ENCODE assay signal across 21 cellular contexts in genomic region chr11:115391598-115391997, GRCh38.
A peak's percentile ranks its signal among the peaks of the same experiment; 100 is the strongest.
DNase-seq lines count a peak whose midpoint lies in the region; ATAC-seq and TF ChIP-seq lines count a peak whose summit lies in the region.
"Had no signal": no experiment of that assay in that cellular context is flagged by ENCODE, and none has a peak within 500 bp of the region (broad histone marks: within the 10 kb centered on the region; RNA-seq: fewer than 3 reads in every experiment).

No MANE protein-coding gene starts in this region.

- no peak for TF ChIP-seq CTCF in MM.1S (IDR thresholded peaks at IDR 0.05; ENCODE audit: low read length)
- no peak for TF ChIP-seq CTCF in nephron progenitor cell (IDR thresholded peaks at IDR 0.05)

- ATAC-seq in stimulated activated effector memory CD8-positive, alpha-beta T cell treated with anti-CD3 and anti-CD28 coated beads, Interleukin-12 subunit alpha, Interleukin-12 subunit beta, amount 100 ng/mL, for 72 hours: no peak
- no peak for ATAC-seq in GM21360 (IDR thresholded peaks at IDR 0.05; ENCODE audit: unreplicated experiment)
- no peak for ATAC-seq in activated CD8-positive, alpha-beta memory T cell treated with anti-CD3 and anti-CD28 coated beads, Interleukin-2, amount 10 ng/mL, durations not matched to agents 7 days and 5 days
- ATAC-seq: activated naive CD8-positive, alpha-beta T cell treated with anti-CD3 and anti-CD28 coated beads, Interleukin-2, amount 50 U/mL, for 24 hours; activated T-helper 17 cell treated with anti-CD3 and anti-CD28 coated beads, Interleukin-2, amount 50 U/mL, for 72 hours; natural killer cell had no signal

- H3F3A ChIP-seq in MM.1S (ENCODE audit: insufficient read depth, low read length): peaks cover 20% of the 10 kb centered on the region

- peak overlapping the region; percentile 31; the same call in 1 of the 2 replicates for H3K27ac ChIP-seq in MM.1S (ENCODE audit: low read length)
- H3K27ac ChIP-seq: esophagus squamous epithelium, thoracic aorta had no signal

- H3K9me3 ChIP-seq in MM.1S (replicated peaks; ENCODE audit: insufficient read depth, low read length): no peaks in the 10 kb centered on the region
- H3K9me3 ChIP-seq: esophagus squamous epithelium, thoracic aorta had no signal

- H3K4me3 Mint-ChIP-seq in nephron progenitor cell: peak overlapping the region; percentile 41
- no peak overlapping the region for H3K4me3 Mint-ChIP-seq in stimulated activated effector memory CD8-positive, alpha-beta T cell treated with anti-CD3 and anti-CD28 coated beads, Interleukin-12 subunit alpha, Interleukin-12 subunit beta, amount 100 ng/mL, for 72 hours
- H3K4me3 Mint-ChIP-seq in activated CD8-positive, alpha-beta memory T cell treated with anti-CD3 and anti-CD28 coated beads, Interleukin-2, amount 10 ng/mL, durations not matched to agents 7 days and 5 days: no peak overlapping the region
- H3K4me3 Mint-ChIP-seq: activated naive CD8-positive, alpha-beta T cell treated with anti-CD3 and anti-CD28 coated beads, Interleukin-2, amount 50 U/mL, for 24 hours; activated T-helper 17 cell treated with anti-CD3 and anti-CD28 coated beads, Interleukin-2, amount 50 U/mL, for 72 hours; natural killer cell; T-helper 2 cell treated with Interferon-gamma antibody and Interleukin-4, amounts not matched to agents 5 μg/mL and 100 μg/mL, for 36 hours had no signal

- peaks cover 29% of the 10 kb centered on the region for H3K36me3 Mint-ChIP-seq in nephron progenitor cell (ENCODE audit: low read depth)
- H3K36me3 Mint-ChIP-seq in stimulated activated effector memory CD8-positive, alpha-beta T cell treated with anti-CD3 and anti-CD28 coated beads, Interleukin-12 subunit alpha, Interleukin-12 subunit beta, amount 100 ng/mL, for 72 hours: no peaks in the 10 kb centered on the region
- no peaks in the 10 kb centered on the region for H3K36me3 Mint-ChIP-seq in activated CD8-positive, alpha-beta memory T cell treated with anti-CD3 and anti-CD28 coated beads, Interleukin-2, amount 10 ng/mL, durations not matched to agents 7 days and 5 days
- H3K36me3 Mint-ChIP-seq: natural killer cell had no signal

- H3K36me3 ChIP-seq in MM.1S (replicated peaks; ENCODE audit: insufficient read depth, low read length): no peaks in the 10 kb centered on the region
- H3K36me3 ChIP-seq: esophagus squamous epithelium, thoracic aorta had no signal

- H3K4me2 ChIP-seq in MM.1S (ENCODE audit: low read depth, low read length): peak overlapping the region; percentile 79; the same call in 1 of the 2 replicates

- H3K79me2 ChIP-seq in MM.1S (ENCODE audit: low read length): peaks cover 86% of the 10 kb centered on the region

- H3K4me1 ChIP-seq in MM.1S (ENCODE audit: low read length): peaks cover 29% of the 10 kb centered on the region
- H3K4me1 ChIP-seq: esophagus squamous epithelium had no signal

- no peak overlapping the region for H2AFZ ChIP-seq in MM.1S (ENCODE audit: low read length)

- H3K4me1 Mint-ChIP-seq in nephron progenitor cell: peaks cover 38% of the 10 kb centered on the region
- no peaks in the 10 kb centered on the region for H3K4me1 Mint-ChIP-seq in stimulated activated effector memory CD8-positive, alpha-beta T cell treated with anti-CD3 and anti-CD28 coated beads, Interleukin-12 subunit alpha, Interleukin-12 subunit beta, amount 100 ng/mL, for 72 hours
- no peaks in the 10 kb centered on the region for H3K4me1 Mint-ChIP-seq in activated CD8-positive, alpha-beta memory T cell treated with anti-CD3 and anti-CD28 coated beads, Interleukin-2, amount 10 ng/mL, durations not matched to agents 7 days and 5 days
- H3K4me1 Mint-ChIP-seq: activated naive CD8-positive, alpha-beta T cell treated with anti-CD3 and anti-CD28 coated beads, Interleukin-2, amount 50 U/mL, for 24 hours; activated T-helper 17 cell treated with anti-CD3 and anti-CD28 coated beads, Interleukin-2, amount 50 U/mL, for 72 hours; natural killer cell had no signal

- no peak overlapping the region for H3K4me3 ChIP-seq in MM.1S (ENCODE audit: low read length)
- H3K4me3 ChIP-seq: esophagus squamous epithelium, thoracic aorta had no signal

- DNase-seq in DMS53 (lab: John Stamatoyannopoulos, UW): peak; percentile 19
- no peak for DNase-seq in DMS53 treated with DMSO at 0.1 percent for 48 hours (lab: John Stamatoyannopoulos, UW; ENCODE audit: unreplicated experiment)
- DNase-seq in MM.1S: peak; percentile 34
- peak; percentile 70 for DNase-seq in NCI-H82 (lab: John Stamatoyannopoulos, UW)
- DNase-seq in nephron progenitor cell: peak; percentile 45
- DNase-seq in stimulated activated effector memory CD8-positive, alpha-beta T cell treated with anti-CD3 and anti-CD28 coated beads, Interleukin-12 subunit alpha, Interleukin-12 subunit beta, amount 100 ng/mL, for 72 hours (ENCODE audit: low spot score in 2 of 2): no peak
- DNase-seq in activated CD8-positive, alpha-beta memory T cell treated with anti-CD3 and anti-CD28 coated beads, Interleukin-2, amount 10 ng/mL, durations not matched to agents 7 days and 5 days: no peak
- DNase-seq: 8988T; activated CD8-positive, alpha-beta memory T cell treated with anti-CD3 and anti-CD28 coated beads for 24 hours; activated naive CD8-positive, alpha-beta T cell treated with anti-CD3 and anti-CD28 coated beads, Interleukin-2, amount 50 U/mL, for 24 hours; C1 segment of cervical spinal cord; esophagus squamous epithelium; HCEC 1CT; Karpas-422; natural killer cell; NCI-H187 treated with DMSO at 0.1 percent for 48 hours; stimulated activated CD4-positive, alpha-beta T cell treated with anti-CD3 and anti-CD28 coated beads, Interleukin-12 subunit alpha, Interleukin-12 subunit beta, amount 100 ng/mL, for 4 hours had no signal

- no peak overlapping the region; the same call in 1 of the 2 replicates for H3K9ac ChIP-seq in MM.1S (ENCODE audit: low read length)

- no peaks in the 10 kb centered on the region for H3K9me2 ChIP-seq in MM.1S (replicated peaks; ENCODE audit: insufficient read depth, low read length)

- no peaks in the 10 kb centered on the region for H4K20me1 ChIP-seq in MM.1S (ENCODE audit: insufficient read depth, low read length)

- no peaks in the 10 kb centered on the region for H3K27me3 Mint-ChIP-seq in nephron progenitor cell (ENCODE audit: low read depth, poor library complexity)
- H3K27me3 Mint-ChIP-seq in activated CD8-positive, alpha-beta memory T cell treated with anti-CD3 and anti-CD28 coated beads, Interleukin-2, amount 10 ng/mL, durations not matched to agents 7 days and 5 days: peaks cover 12% of the 10 kb centered on the region

- H3K27me3 ChIP-seq in MM.1S (replicated peaks; ENCODE audit: insufficient read depth, low read length): no peaks in the 10 kb centered on the region
- H3K27me3 ChIP-seq: esophagus squamous epithelium had no signal

- CTCF ChIA-PET in activated CD8-positive, alpha-beta memory T cell treated with anti-CD3 and anti-CD28 coated beads, Interleukin-2, amount 10 ng/mL, durations not matched to agents 7 days and 5 days (lab: Charles Lee): no interaction called here

- H3K9me3 Mint-ChIP-seq in nephron progenitor cell: no peaks in the 10 kb centered on the region
- H3K9me3 Mint-ChIP-seq in stimulated activated effector memory CD8-positive, alpha-beta T cell treated with anti-CD3 and anti-CD28 coated beads, Interleukin-12 subunit alpha, Interleukin-12 subunit beta, amount 100 ng/mL, for 72 hours: no peaks in the 10 kb centered on the region
- no peaks in the 10 kb centered on the region for H3K9me3 Mint-ChIP-seq in activated CD8-positive, alpha-beta memory T cell treated with anti-CD3 and anti-CD28 coated beads, Interleukin-2, amount 10 ng/mL, durations not matched to agents 7 days and 5 days (ENCODE audit: low read depth)
- H3K9me3 Mint-ChIP-seq: activated naive CD8-positive, alpha-beta T cell treated with anti-CD3 and anti-CD28 coated beads, Interleukin-2, amount 50 U/mL, for 24 hours; natural killer cell; T-helper 2 cell treated with Interferon-gamma antibody and Interleukin-4, amounts not matched to agents 5 μg/mL and 100 μg/mL, for 36 hours had no signal

- H3K27ac Mint-ChIP-seq in nephron progenitor cell: peak overlapping the region; percentile 65
- no peak overlapping the region for H3K27ac Mint-ChIP-seq in stimulated activated effector memory CD8-positive, alpha-beta T cell treated with anti-CD3 and anti-CD28 coated beads, Interleukin-12 subunit alpha, Interleukin-12 subunit beta, amount 100 ng/mL, for 72 hours
- no peak overlapping the region for H3K27ac Mint-ChIP-seq in activated CD8-positive, alpha-beta memory T cell treated with anti-CD3 and anti-CD28 coated beads, Interleukin-2, amount 10 ng/mL, durations not matched to agents 7 days and 5 days
- H3K27ac Mint-ChIP-seq: activated naive CD8-positive, alpha-beta T cell treated with anti-CD3 and anti-CD28 coated beads, Interleukin-2, amount 50 U/mL, for 24 hours; activated T-helper 17 cell treated with anti-CD3 and anti-CD28 coated beads, Interleukin-2, amount 50 U/mL, for 72 hours; natural killer cell; T-helper 2 cell treated with Interferon-gamma antibody and Interleukin-4, amounts not matched to agents 5 μg/mL and 100 μg/mL, for 36 hours had no signal

Comparison
In these comparisons a context has a peak if more than half of its experiments do, and no peak if none do; other contexts are left out.
1. DNase-seq: peak in DMS53 (single experiment), MM.1S (single experiment), NCI-H82 (single experiment) and nephron progenitor cell (single experiment); none in DMS53 treated with DMSO at 0.1 percent for 48 hours (single experiment), stimulated activated effector memory CD8-positive, alpha-beta T cell treated with anti-CD3 and anti-CD28 coated beads, Interleukin-12 subunit alpha, Interleukin-12 subunit beta, amount 100 ng/mL, for 72 hours (0 of 2) and activated CD8-positive, alpha-beta memory T cell treated with anti-CD3 and anti-CD28 coated beads, Interleukin-2, amount 10 ng/mL, durations not matched to agents 7 days and 5 days (single experiment).